Comparison of ENCODE assay signal across 1 cellular context in the genomic region with DNA sequence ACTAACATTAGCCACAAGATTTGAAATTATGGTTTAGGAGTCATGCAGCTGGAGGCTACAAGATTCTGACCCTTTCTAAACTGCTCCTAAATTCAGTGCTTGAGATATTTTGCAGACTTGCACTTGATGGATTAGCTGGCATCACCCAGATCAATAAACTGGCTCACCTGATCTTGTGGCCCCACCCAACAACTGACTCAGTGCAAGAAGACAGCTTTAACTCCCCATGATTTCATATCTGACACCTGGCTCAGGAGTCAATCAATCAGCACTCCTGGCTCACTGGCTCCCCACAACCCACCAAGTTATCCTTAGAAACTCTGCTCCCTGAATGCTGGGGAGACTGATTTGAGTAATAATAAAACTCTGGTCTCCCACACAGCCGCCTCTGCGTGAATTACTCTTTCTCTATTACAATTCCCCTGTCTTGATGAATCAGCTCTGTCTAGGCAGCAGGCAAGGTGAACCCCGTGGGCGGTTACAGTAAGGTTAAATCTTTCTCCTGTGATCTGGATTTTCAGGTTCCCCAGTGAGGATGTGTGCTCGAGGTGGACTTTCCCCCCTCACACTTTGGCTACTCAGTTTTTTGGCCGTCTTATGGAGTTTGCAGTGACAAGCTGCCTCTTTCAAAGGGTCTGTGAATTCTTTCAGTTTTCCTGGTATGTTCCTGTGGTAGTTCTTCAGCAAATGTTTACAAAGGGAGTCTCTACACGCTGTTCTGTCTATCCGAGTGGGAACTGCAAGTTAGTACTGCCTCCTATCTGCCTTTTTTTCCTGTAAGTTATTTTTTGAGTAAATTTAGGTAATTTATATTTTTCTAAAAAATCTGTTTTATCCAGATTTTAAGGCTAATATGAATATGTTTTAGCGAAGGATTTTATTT.
TF ChIP-seq lines count a peak whose summit lies in the region.

No MANE protein-coding gene starts in this region.

TF ChIP-seq in HCT116, 20 proteins besides CTCF, POLR2A, EP300 and RAD21 (continued from another document):
- no peak for TF ChIP-seq ZBTB33 (IDR thresholded peaks at IDR 0.05; ENCODE audit: extremely low read depth, insufficient replicate concordance, low read length)
- TF ChIP-seq TCF7L2 (IDR thresholded peaks at IDR 0.05; ENCODE audit: borderline replicate concordance, extremely low read depth, insufficient read depth, insufficient read length), result no peak
- TF ChIP-seq SP1 (IDR thresholded peaks at IDR 0.05; ENCODE audit: low read depth), result peak; percentile 15; the same call in 1 of the 2 replicates
